1 cellular context compared by ENCODE assay signal in the genomic region with DNA sequence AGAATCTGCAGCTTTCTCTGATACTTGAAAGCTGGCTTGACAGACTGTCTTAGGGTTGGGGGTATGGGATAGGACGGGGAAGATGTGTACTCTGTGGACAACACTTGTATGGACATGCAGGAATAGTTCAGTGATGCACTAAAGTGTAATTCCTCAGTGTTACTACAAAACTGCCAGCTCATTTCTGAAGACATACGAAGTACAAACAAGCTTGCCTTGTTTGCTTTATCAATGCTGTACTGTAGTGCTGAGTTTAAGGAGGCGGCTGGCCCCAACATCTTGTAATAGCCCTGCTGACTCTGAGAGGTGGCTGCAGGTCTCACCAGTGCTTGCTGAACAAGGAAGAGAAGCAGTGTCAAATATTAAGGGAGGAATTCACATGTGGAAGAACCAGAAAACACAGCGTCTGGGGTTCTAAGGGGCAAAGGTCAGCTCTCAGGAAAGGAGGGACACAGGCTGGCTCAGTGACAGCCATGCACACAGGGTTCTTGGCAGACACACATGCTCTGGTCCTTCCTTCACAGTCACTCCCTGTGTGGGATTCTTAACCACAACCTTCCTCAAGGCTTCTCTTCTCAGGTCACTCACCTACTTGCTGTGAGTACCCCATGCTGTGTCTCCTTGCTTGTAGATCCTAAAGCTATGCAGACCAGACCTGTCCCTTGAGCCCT.
TF ChIP-seq lines count a peak whose summit lies in the region.

No MANE protein-coding gene starts in this region.

TF ChIP-seq in IMR-90, 13 proteins besides CTCF, POLR2A, EP300 and RAD21:
- no peak for TF ChIP-seq CHD1 (IDR thresholded peaks at IDR 0.05; ENCODE audit: low read depth, low read length)
- no peak for TF ChIP-seq MXI1 (IDR thresholded peaks at IDR 0.05; ENCODE audit: borderline replicate concordance, low read depth, low read length)
- no peak for TF ChIP-seq NFE2L2 (IDR thresholded peaks at IDR 0.05; ENCODE audit: low read depth, low read length)
- no peak for TF ChIP-seq CEBPB (IDR thresholded peaks at IDR 0.05; ENCODE audit: low read depth, low read length)
- TF ChIP-seq SMC3 (IDR thresholded peaks at IDR 0.05; ENCODE audit: low read depth, low read length): no peak
- TF ChIP-seq FOS (IDR thresholded peaks at IDR 0.05; ENCODE audit: low read depth, low read length): no peak
- TF ChIP-seq RFX5 (IDR thresholded peaks at IDR 0.05; ENCODE audit: low read depth, low read length): no peak
- TF ChIP-seq MAZ (IDR thresholded peaks at IDR 0.05; ENCODE audit: borderline replicate concordance, low read depth, low read length): no peak
